In genomic region chr2:202687276-202687675, GRCh38 we compare ENCODE assay signal across 1 cellular context.
TF ChIP-seq lines count a peak whose summit lies in the region.

No MANE protein-coding gene starts in this region.

TF ChIP-seq in HepG2, 621 proteins besides CTCF, POLR2A, EP300 and RAD21 (continued from another document and continues in another):
- TF ChIP-seq, protein P1, sequence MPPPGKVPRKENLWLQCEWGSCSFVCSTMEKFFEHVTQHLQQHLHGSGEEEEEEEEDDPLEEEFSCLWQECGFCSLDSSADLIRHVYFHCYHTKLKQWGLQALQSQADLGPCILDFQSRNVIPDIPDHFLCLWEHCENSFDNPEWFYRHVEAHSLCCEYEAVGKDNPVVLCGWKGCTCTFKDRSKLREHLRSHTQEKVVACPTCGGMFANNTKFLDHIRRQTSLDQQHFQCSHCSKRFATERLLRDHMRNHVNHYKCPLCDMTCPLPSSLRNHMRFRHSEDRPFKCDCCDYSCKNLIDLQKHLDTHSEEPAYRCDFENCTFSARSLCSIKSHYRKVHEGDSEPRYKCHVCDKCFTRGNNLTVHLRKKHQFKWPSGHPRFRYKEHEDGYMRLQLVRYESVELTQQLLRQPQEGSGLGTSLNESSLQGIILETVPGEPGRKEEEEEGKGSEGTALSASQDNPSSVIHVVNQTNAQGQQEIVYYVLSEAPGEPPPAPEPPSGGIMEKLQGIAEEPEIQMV (CRISPR knock-in tag; IDR thresholded peaks at IDR 0.05; ENCODE audit: low read depth), result no peak
- TF ChIP-seq KMT2B (CRISPR knock-in tag; IDR thresholded peaks at IDR 0.05) (0 out of 2 replicates have a peak, but pooled peaks have one; percentile 18), GABPB1 (CRISPR knock-in tag; IDR thresholded peaks at IDR 0.05) (0 out of 2 replicates have a peak, but pooled peaks have one; percentile 20), TGIF2 (CRISPR knock-in tag; IDR thresholded peaks at IDR 0.05) (no peak), IKZF5 (CRISPR knock-in tag; IDR thresholded peaks at IDR 0.05) (peak; percentile 39; the same call in 1 of the 2 replicates), KDM5B (CRISPR knock-in tag; IDR thresholded peaks at IDR 0.05; ENCODE audit: borderline replicate concordance) (no peak), ZNF670 (CRISPR knock-in tag; IDR thresholded peaks at IDR 0.05; ENCODE audit: borderline replicate concordance) (no peak), TOE1 (CRISPR knock-in tag; IDR thresholded peaks at IDR 0.05) (no peak), SMARCC2 (IDR thresholded peaks at IDR 0.05) (no peak), ZNF101 (CRISPR knock-in tag; IDR thresholded peaks at IDR 0.05; ENCODE audit: borderline replicate concordance, low read depth) (no peak), ZNF891 (CRISPR knock-in tag; IDR thresholded peaks at IDR 0.05) (no peak), IKZF1 (IDR thresholded peaks at IDR 0.05) (no peak), FOSL2 (CRISPR knock-in tag; IDR thresholded peaks at IDR 0.05) (peak; percentile 90), MED1 (CRISPR knock-in tag; IDR thresholded peaks at IDR 0.05) (peak; percentile 45; the same call in 1 of the 2 replicates), RELA (CRISPR knock-in tag; IDR thresholded peaks at IDR 0.05) (no peak), RBM22 (optimal IDR thresholded peaks at IDR 0.05; ENCODE audit: low read length) (no peak), CENPBD1 (CRISPR knock-in tag; IDR thresholded peaks at IDR 0.05; ENCODE audit: borderline replicate concordance, low read depth) (no peak), ARNT (IDR thresholded peaks at IDR 0.05) (no peak), POGZ (CRISPR knock-in tag; IDR thresholded peaks at IDR 0.05) (peak; percentile 75), PHF21A (CRISPR knock-in tag; IDR thresholded peaks at IDR 0.05) (peak; percentile 53; the same call in 1 of the 2 replicates), CEBPG (CRISPR knock-in tag; IDR thresholded peaks at IDR 0.05) (peak; percentile 70), HOXA7 (CRISPR knock-in tag; IDR thresholded peaks at IDR 0.05) (no peak), ZNF644 (CRISPR knock-in tag; IDR thresholded peaks at IDR 0.05; ENCODE audit: low read depth) (peak; percentile 76), ZNF121 (CRISPR knock-in tag; IDR thresholded peaks at IDR 0.05) (peak; percentile 52; the same call in 1 of the 2 replicates), BRCA1 (CRISPR knock-in tag; IDR thresholded peaks at IDR 0.05) (no peak), KDM5A (IDR thresholded peaks at IDR 0.05; ENCODE audit: borderline replicate concordance, low read length) (no peak), HNF4A (CRISPR knock-in tag; IDR thresholded peaks at IDR 0.05) (peak; percentile 49; the same call in 1 of the 2 replicates), ZNF24 (IDR thresholded peaks at IDR 0.05) (no peak), RNF2 (conservative IDR thresholded peaks at IDR 0.05; ENCODE audit: low read depth) (no peak), FOXA3 (CRISPR knock-in tag; IDR thresholded peaks at IDR 0.05) (peak; percentile 58), ZNF589 (CRISPR knock-in tag; conservative IDR thresholded peaks at IDR 0.05) (no peak), PPARG (CRISPR knock-in tag; conservative IDR thresholded peaks at IDR 0.05) (0 out of 2 replicates have a peak, but pooled peaks have one; percentile 64), THAP11 (CRISPR knock-in tag; IDR thresholded peaks at IDR 0.05) (peak; percentile 44; the same call in 1 of the 2 replicates), ZNF879 (CRISPR knock-in tag; IDR thresholded peaks at IDR 0.05) (no peak)
- TF ChIP-seq, protein P2, sequence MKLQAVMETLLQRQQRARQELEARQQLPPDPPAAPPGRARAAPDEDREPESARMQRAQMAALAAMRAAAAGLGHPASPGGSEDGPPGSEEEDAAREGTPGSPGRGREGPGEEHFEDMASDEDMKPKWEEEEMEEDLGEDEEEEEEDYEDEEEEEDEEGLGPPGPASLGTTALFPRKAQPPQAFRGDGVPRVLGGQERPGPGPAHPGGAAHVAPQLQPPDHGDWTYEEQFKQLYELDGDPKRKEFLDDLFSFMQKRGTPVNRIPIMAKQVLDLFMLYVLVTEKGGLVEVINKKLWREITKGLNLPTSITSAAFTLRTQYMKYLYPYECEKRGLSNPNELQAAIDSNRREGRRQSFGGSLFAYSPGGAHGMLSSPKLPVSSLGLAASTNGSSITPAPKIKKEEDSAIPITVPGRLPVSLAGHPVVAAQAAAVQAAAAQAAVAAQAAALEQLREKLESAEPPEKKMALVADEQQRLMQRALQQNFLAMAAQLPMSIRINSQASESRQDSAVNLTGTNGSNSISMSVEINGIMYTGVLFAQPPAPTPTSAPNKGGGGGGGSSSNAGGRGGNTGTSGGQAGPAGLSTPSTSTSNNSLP (IDR thresholded peaks at IDR 0.05; ENCODE audit: low read depth, low read length), result peak; percentile 53; the same call in 1 of the 2 replicates
- TF ChIP-seq, protein P3, sequence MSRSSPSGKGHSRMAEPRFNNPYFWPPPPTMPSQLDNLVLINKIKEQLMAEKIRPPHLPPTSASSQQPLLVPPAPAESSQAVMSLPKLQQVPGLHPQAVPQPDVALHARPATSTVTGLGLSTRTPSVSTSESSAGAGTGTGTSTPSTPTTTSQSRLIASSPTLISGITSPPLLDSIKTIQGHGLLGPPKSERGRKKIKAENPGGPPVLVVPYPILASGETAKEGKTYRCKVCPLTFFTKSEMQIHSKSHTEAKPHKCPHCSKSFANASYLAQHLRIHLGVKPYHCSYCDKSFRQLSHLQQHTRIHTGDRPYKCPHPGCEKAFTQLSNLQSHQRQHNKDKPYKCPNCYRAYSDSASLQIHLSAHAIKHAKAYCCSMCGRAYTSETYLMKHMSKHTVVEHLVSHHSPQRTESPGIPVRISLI (CRISPR knock-in tag; IDR thresholded peaks at IDR 0.05; ENCODE audit: borderline replicate concordance), result no peak
- TF ChIP-seq, protein P4, sequence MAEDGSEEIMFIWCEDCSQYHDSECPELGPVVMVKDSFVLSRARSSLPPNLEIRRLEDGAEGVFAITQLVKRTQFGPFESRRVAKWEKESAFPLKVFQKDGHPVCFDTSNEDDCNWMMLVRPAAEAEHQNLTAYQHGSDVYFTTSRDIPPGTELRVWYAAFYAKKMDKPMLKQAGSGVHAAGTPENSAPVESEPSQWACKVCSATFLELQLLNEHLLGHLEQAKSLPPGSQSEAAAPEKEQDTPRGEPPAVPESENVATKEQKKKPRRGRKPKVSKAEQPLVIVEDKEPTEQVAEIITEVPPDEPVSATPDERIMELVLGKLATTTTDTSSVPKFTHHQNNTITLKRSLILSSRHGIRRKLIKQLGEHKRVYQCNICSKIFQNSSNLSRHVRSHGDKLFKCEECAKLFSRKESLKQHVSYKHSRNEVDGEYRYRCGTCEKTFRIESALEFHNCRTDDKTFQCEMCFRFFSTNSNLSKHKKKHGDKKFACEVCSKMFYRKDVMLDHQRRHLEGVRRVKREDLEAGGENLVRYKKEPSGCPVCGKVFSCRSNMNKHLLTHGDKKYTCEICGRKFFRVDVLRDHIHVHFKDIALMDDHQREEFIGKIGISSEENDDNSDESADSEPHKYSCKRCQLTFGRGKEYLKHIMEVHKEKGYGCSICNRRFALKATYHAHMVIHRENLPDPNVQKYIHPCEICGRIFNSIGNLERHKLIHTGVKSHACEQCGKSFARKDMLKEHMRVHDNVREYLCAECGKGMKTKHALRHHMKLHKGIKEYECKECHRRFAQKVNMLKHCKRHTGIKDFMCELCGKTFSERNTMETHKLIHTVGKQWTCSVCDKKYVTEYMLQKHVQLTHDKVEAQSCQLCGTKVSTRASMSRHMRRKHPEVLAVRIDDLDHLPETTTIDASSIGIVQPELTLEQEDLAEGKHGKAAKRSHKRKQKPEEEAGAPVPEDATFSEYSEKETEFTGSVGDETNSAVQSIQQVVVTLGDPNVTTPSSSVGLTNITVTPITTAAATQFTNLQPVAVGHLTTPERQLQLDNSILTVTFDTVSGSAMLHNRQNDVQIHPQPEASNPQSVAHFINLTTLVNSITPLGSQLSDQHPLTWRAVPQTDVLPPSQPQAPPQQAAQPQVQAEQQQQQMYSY (CRISPR knock-in tag; IDR thresholded peaks at IDR 0.05), result no peak
- TF ChIP-seq, protein P5, sequence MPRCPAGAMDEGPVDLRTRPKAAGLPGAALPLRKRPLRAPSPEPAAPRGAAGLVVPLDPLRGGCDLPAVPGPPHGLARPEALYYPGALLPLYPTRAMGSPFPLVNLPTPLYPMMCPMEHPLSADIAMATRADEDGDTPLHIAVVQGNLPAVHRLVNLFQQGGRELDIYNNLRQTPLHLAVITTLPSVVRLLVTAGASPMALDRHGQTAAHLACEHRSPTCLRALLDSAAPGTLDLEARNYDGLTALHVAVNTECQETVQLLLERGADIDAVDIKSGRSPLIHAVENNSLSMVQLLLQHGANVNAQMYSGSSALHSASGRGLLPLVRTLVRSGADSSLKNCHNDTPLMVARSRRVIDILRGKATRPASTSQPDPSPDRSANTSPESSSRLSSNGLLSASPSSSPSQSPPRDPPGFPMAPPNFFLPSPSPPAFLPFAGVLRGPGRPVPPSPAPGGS (CRISPR knock-in tag; IDR thresholded peaks at IDR 0.05), result no peak
- TF ChIP-seq, protein P6, sequence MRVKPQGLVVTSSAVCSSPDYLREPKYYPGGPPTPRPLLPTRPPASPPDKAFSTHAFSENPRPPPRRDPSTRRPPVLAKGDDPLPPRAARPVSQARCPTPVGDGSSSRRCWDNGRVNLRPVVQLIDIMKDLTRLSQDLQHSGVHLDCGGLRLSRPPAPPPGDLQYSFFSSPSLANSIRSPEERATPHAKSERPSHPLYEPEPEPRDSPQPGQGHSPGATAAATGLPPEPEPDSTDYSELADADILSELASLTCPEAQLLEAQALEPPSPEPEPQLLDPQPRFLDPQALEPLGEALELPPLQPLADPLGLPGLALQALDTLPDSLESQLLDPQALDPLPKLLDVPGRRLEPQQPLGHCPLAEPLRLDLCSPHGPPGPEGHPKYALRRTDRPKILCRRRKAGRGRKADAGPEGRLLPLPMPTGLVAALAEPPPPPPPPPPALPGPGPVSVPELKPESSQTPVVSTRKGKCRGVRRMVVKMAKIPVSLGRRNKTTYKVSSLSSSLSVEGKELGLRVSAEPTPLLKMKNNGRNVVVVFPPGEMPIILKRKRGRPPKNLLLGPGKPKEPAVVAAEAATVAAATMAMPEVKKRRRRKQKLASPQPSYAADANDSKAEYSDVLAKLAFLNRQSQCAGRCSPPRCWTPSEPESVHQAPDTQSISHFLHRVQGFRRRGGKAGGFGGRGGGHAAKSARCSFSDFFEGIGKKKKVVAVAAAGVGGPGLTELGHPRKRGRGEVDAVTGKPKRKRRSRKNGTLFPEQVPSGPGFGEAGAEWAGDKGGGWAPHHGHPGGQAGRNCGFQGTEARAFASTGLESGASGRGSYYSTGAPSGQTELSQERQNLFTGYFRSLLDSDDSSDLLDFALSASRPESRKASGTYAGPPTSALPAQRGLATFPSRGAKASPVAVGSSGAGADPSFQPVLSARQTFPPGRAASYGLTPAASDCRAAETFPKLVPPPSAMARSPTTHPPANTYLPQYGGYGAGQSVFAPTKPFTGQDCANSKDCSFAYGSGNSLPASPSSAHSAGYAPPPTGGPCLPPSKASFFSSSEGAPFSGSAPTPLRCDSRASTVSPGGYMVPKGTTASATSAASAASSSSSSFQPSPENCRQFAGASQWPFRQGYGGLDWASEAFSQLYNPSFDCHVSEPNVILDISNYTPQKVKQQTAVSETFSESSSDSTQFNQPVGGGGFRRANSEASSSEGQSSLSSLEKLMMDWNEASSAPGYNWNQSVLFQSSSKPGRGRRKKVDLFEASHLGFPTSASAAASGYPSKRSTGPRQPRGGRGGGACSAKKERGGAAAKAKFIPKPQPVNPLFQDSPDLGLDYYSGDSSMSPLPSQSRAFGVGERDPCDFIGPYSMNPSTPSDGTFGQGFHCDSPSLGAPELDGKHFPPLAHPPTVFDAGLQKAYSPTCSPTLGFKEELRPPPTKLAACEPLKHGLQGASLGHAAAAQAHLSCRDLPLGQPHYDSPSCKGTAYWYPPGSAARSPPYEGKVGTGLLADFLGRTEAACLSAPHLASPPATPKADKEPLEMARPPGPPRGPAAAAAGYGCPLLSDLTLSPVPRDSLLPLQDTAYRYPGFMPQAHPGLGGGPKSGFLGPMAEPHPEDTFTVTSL (CRISPR knock-in tag; IDR thresholded peaks at IDR 0.05; ENCODE audit: borderline replicate concordance), result 0 out of 2 replicates have a peak, but pooled peaks have one; percentile 39
- TF ChIP-seq, protein P7, sequence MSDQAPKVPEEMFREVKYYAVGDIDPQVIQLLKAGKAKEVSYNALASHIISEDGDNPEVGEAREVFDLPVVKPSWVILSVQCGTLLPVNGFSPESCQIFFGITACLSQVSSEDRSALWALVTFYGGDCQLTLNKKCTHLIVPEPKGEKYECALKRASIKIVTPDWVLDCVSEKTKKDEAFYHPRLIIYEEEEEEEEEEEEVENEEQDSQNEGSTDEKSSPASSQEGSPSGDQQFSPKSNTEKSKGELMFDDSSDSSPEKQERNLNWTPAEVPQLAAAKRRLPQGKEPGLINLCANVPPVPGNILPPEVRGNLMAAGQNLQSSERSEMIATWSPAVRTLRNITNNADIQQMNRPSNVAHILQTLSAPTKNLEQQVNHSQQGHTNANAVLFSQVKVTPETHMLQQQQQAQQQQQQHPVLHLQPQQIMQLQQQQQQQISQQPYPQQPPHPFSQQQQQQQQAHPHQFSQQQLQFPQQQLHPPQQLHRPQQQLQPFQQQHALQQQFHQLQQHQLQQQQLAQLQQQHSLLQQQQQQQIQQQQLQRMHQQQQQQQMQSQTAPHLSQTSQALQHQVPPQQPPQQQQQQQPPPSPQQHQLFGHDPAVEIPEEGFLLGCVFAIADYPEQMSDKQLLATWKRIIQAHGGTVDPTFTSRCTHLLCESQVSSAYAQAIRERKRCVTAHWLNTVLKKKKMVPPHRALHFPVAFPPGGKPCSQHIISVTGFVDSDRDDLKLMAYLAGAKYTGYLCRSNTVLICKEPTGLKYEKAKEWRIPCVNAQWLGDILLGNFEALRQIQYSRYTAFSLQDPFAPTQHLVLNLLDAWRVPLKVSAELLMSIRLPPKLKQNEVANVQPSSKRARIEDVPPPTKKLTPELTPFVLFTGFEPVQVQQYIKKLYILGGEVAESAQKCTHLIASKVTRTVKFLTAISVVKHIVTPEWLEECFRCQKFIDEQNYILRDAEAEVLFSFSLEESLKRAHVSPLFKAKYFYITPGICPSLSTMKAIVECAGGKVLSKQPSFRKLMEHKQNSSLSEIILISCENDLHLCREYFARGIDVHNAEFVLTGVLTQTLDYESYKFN (CRISPR knock-in tag; conservative IDR thresholded peaks at IDR 0.05), result no peak
- TF ChIP-seq, protein P8, sequence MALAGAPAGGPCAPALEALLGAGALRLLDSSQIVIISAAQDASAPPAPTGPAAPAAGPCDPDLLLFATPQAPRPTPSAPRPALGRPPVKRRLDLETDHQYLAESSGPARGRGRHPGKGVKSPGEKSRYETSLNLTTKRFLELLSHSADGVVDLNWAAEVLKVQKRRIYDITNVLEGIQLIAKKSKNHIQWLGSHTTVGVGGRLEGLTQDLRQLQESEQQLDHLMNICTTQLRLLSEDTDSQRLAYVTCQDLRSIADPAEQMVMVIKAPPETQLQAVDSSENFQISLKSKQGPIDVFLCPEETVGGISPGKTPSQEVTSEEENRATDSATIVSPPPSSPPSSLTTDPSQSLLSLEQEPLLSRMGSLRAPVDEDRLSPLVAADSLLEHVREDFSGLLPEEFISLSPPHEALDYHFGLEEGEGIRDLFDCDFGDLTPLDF (CRISPR knock-in tag; IDR thresholded peaks at IDR 0.05), result no peak
